ENCODE assay signal across 8 cellular contexts in the genomic region with DNA sequence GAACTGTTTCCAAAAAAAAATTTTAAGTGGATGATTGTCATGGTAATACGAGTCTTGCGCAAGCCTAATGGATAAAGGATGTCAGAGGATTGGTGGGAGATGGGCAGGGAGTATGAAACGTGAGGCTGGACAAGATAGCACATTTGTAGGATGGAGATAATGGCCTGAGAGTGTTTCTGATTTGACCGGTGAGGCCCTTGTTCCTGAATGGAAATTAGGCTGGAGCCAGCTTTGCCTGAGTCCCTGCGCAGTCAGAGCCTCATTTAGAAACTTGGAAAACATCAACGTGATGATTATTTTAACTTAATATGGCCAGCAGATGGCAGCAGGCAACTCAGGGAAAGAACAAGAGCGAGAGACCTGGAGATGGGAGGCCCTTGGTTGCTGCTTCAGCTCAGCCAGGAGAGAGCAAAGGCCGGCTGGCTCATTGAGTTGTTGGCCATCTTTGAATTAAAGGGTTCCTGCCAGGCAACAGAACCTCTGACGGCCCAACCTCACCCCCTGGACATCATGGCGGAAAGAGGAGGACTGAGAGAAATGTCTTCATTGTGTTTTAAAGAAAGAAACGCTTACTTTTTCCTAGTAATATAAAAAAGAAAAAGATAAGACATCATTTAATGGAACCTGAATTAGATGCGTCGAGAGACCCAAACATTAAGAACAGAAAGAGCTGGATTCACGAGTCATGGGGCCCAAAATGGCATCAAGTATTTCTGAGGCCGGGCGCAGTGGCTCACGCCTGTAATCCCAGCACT.
DNase-seq lines count a peak whose midpoint lies in the region; ATAC-seq and TF ChIP-seq lines count a peak whose summit lies in the region.

No MANE protein-coding gene starts in this region.

- peak; percentile 60 for TF ChIP-seq CTCF in AG04450 (IDR thresholded peaks at IDR 0.05; ENCODE audit: low read depth, low read length)

- POLR2A ChIA-PET in AG04450 (lab: Yijun Ruan, JAX) = interaction anchor here (0.7 kb wide), 1 partner anchor 444 kb away, joined by 3 read pairs; no protein-coding TSS in a partner anchor

- CTCF ChIA-PET in AG04450 (lab: Charles Lee) = interaction anchor here (0.5 to 4.1 kb wide), 37 partner anchors 9 to 337 kb away, joined by 3 to 81 read pairs (median 4); a partner anchor contains a TSS

- H3K4me3 ChIP-seq in AG04450 (ENCODE audit: low read depth, low read length) = no peak overlapping the region

- ATAC-seq in GM18519 (IDR thresholded peaks at IDR 0.05; ENCODE audit: low FRiP score, unreplicated experiment) (peak; percentile 76), HG03139 (IDR thresholded peaks at IDR 0.05; ENCODE audit: unreplicated experiment) (peak; percentile 79)

- no peaks in the 10 kb centered on the region for H3K27me3 ChIP-seq in AG04450 (ENCODE audit: control insufficient read depth, insufficient read depth, low read length)

- no peaks in the 10 kb centered on the region for H3K9me3 ChIP-seq in AG04450 (ENCODE audit: control insufficient read depth, insufficient read depth, low read length)

- H3K27ac ChIP-seq in AG04450 (ENCODE audit: low read depth, low read length) = no peak overlapping the region

- DNase-seq in AG04450 (ENCODE audit: low read depth, low spot score) = peak; percentile 74
- DNase-seq in NCI-H345 (lab: John Stamatoyannopoulos, UW) = peak; percentile 86
- DNase-seq in activated CD4-positive, CD25-positive, alpha-beta regulatory T cell treated with anti-CD3 and anti-CD28 coated beads, Interleukin-2, amount 50 U/mL, for 16 hours (ENCODE audit: low read depth, low spot score) = peak; percentile 26
- DNase-seq in cerebellum (ENCODE audit: low spot score) = peak; percentile 58
- DNase-seq in left kidney (ENCODE audit: low read depth, low spot score) = peak; percentile 94
- peak; percentile 38 for DNase-seq in stimulated activated CD4-positive, alpha-beta T cell treated with anti-CD3 and anti-CD28 coated beads, Interleukin-4, amount 100 ng/mL, for 1 hour

Comparison
In these comparisons a context has a peak if more than half of its experiments do, and no peak if none do; other contexts are left out.
1. DNase-seq: peak in every context shown above with its lines; median percentile 94 in left kidney; 86 in NCI-H345; 74 in AG04450; 58 in cerebellum; 38 in stimulated activated CD4-positive, alpha-beta T cell treated with anti-CD3 and anti-CD28 coated beads, Interleukin-4, amount 100 ng/mL, for 1 hour; 26 in activated CD4-positive, CD25-positive, alpha-beta regulatory T cell treated with anti-CD3 and anti-CD28 coated beads, Interleukin-2, amount 50 U/mL, for 16 hours.